8 cellular contexts compared by ENCODE assay signal in genomic region chr22:35299717-35300497, GRCh38. TPM values are rescaled to one million over a fixed set of nuclear protein-coding genes. Genes with fewer than 3 reads are reported as not detected.
DNase-seq lines count a peak whose midpoint lies in the region; ATAC-seq and TF ChIP-seq lines count a peak whose summit lies in the region.

TSS of gene TOM1 (plus strand) at chr22:35299894. CDS start at chr22:35299929, 35 bp downstream.

- H3K4me3 ChIP-seq in suprapubic skin: peak within 1 kb of the TSS; percentile 89

- no peaks in the 10 kb centered on the region for H3K9me3 Mint-ChIP-seq in activated naive CD4-positive, alpha-beta T cell treated with anti-CD3 and anti-CD28 coated beads, Interleukin-2, amount 50 U/mL, for 24 hours

- peak; percentile 38 to 92 for TF ChIP-seq POLR2A in suprapubic skin (IDR thresholded peaks at IDR 0.05)

- peak within 1 kb of the TSS; percentile 96 for H3K27ac Mint-ChIP-seq in activated naive CD4-positive, alpha-beta T cell treated with anti-CD3 and anti-CD28 coated beads, Interleukin-2, amount 50 U/mL, for 24 hours

- H3K4me1 ChIP-seq in suprapubic skin: peaks cover 24% of the 10 kb centered on the region

- H3K4me3 Mint-ChIP-seq in activated naive CD4-positive, alpha-beta T cell treated with anti-CD3 and anti-CD28 coated beads, Interleukin-2, amount 50 U/mL, for 24 hours: peak within 1 kb of the TSS; percentile 95

- no peaks in the 10 kb centered on the region for H3K27me3 Mint-ChIP-seq in activated naive CD4-positive, alpha-beta T cell treated with anti-CD3 and anti-CD28 coated beads, Interleukin-2, amount 50 U/mL, for 24 hours

- no peaks in the 10 kb centered on the region for H3K36me3 ChIP-seq in suprapubic skin

- H3K27ac ChIP-seq in suprapubic skin: peak within 1 kb of the TSS; percentile 97

- ATAC-seq in HG02588 (IDR thresholded peaks at IDR 0.05; ENCODE audit: unreplicated experiment): peak; percentile 94
- ATAC-seq in SK-N-SH treated with all-trans-retinoic acid at 6 μM for 48 hours: peak; percentile 97

- H3K4me1 Mint-ChIP-seq in activated naive CD4-positive, alpha-beta T cell treated with anti-CD3 and anti-CD28 coated beads, Interleukin-2, amount 50 U/mL, for 24 hours: peaks cover 44% of the 10 kb centered on the region

- peaks cover 3% of the 10 kb centered on the region for H3K36me3 Mint-ChIP-seq in activated naive CD4-positive, alpha-beta T cell treated with anti-CD3 and anti-CD28 coated beads, Interleukin-2, amount 50 U/mL, for 24 hours

- H3K9me3 ChIP-seq in suprapubic skin: no peaks in the 10 kb centered on the region

- peak; percentile 100 for DNase-seq in GM04504 (ENCODE audit: low read depth)
- DNase-seq in NCI-H1092 (lab: John Stamatoyannopoulos, UW): peak; percentile 97
- DNase-seq in globus pallidus (ENCODE audit: low spot score): peak; percentile 98
- peak; percentile 85 to 100 (median 97) for DNase-seq in nucleus accumbens (lab: John Stamatoyannopoulos, UW)
- DNase-seq in suprapubic skin (ENCODE audit: low spot score in 2 of 2): peak; percentile 98 to 99

- TF ChIP-seq EP300 in suprapubic skin (IDR thresholded peaks at IDR 0.05): no peak

- TF ChIP-seq CTCF in suprapubic skin (IDR thresholded peaks at IDR 0.05): no peak

- 0% methylated on average over 15 of the region's 59 CpGs for WGBS in suprapubic skin

- no peaks in the 10 kb centered on the region for H3K27me3 ChIP-seq in suprapubic skin

TF ChIP-seq in SK-N-SH treated with all-trans-retinoic acid at 6 μM for 48 hours, 23 proteins besides CTCF, POLR2A, EP300 and RAD21:
- TF ChIP-seq TSHZ2 (CRISPR knock-in tag; IDR thresholded peaks at IDR 0.05) (0 out of 2 replicates have a peak, but pooled peaks have one; percentile 18), GLIS3 (CRISPR knock-in tag; IDR thresholded peaks at IDR 0.05) (0 out of 2 replicates have a peak, but pooled peaks have one; percentile 63), CREB5 (CRISPR knock-in tag; IDR thresholded peaks at IDR 0.05; ENCODE audit: low read depth) (no peak)

RNA-seq across cellular contexts. Expression of gene TOM1, which starts in this region (rescaled TPM):
- 100 to 1,000 TPM; 105 to 279 (median 130) TPM for total RNA-seq in suprapubic skin

Comparison
In these comparisons a context has a peak if more than half of its experiments do, and no peak if none do; other contexts are left out.
1. Peak in every context shown above with its lines: DNase-seq, ATAC-seq, H3K4me3 ChIP-seq and H3K27ac ChIP-seq.